18 cellular contexts compared by ENCODE assay signal in genomic region chr12:51403159-51403558, GRCh38. TPM values are rescaled to one million over a fixed set of nuclear protein-coding genes. Genes with fewer than 3 reads are reported as not detected.
"Had no signal": no experiment of that assay in that cellular context is flagged by ENCODE, and none has a peak within 500 bp of the region (broad histone marks: within the 10 kb centered on the region; RNA-seq: fewer than 3 reads in every experiment).

No MANE protein-coding gene starts in this region.

- H3K9me3 Mint-ChIP-seq: activated naive CD8-positive, alpha-beta T cell treated with anti-CD3 and anti-CD28 coated beads, Interleukin-2, amount 50 U/mL, for 24 hours; stimulated activated naive CD8-positive, alpha-beta T cell treated with anti-CD3 and anti-CD28 coated beads, Interleukin-15, Interleukin-2, amounts not matched to agents 100 ng/mL and 50 ng/mL, for 24 hours; T-cell had no signal

- H3K9me3 ChIP-seq: body of pancreas, pancreas, testis had no signal

- H3K4me1 Mint-ChIP-seq: activated naive CD8-positive, alpha-beta T cell treated with anti-CD3 and anti-CD28 coated beads, Interleukin-2, amount 50 U/mL, for 24 hours had no signal

- H3K36me3 Mint-ChIP-seq: T-cell had no signal

- H3K4me1 ChIP-seq: body of pancreas, foreskin keratinocyte, pancreas, testis had no signal

- ATAC-seq: activated CD8-positive, alpha-beta T cell treated with anti-CD3 and anti-CD28 coated beads, Interleukin-2, amount 10 ng/mL, durations not matched to agents 7 days and 5 days; activated naive CD8-positive, alpha-beta T cell treated with anti-CD3 and anti-CD28 coated beads, Interleukin-2, amount 50 U/mL, for 24 hours; body of pancreas; foreskin keratinocyte; T-cell had no signal

- H3K27me3 Mint-ChIP-seq: activated naive CD8-positive, alpha-beta T cell treated with anti-CD3 and anti-CD28 coated beads, Interleukin-2, amount 50 U/mL, for 24 hours; stimulated activated naive CD8-positive, alpha-beta T cell treated with anti-CD3 and anti-CD28 coated beads, Interleukin-15, Interleukin-2, amounts not matched to agents 100 ng/mL and 50 ng/mL, for 24 hours had no signal

- H3K4me3 ChIP-seq: body of pancreas, pancreas, testis had no signal

- DNase-seq: activated CD8-positive, alpha-beta memory T cell treated with anti-CD3 and anti-CD28 coated beads, Interleukin-2, amount 50 U/mL, for 48 hours; activated CD8-positive, alpha-beta T cell treated with anti-CD3 and anti-CD28 coated beads, Interleukin-2, amount 10 ng/mL, durations not matched to agents 7 days and 5 days; activated naive CD4-positive, alpha-beta T cell; activated naive CD8-positive, alpha-beta T cell treated with anti-CD3 and anti-CD28 coated beads, Interleukin-2, amount 50 U/mL, for 24 hours; foreskin keratinocyte; mesenchymal stem cell; pancreas; stimulated activated CD4-positive, alpha-beta T cell treated with anti-CD3 and anti-CD28 coated beads, Interleukin-2, amount 100 ng/mL, for 48 hours; T1000 had no signal

- H3K27me3 ChIP-seq: body of pancreas, foreskin keratinocyte, pancreas, testis had no signal

- H3K36me3 ChIP-seq: pancreas had no signal

- H3K27ac ChIP-seq: body of pancreas, foreskin keratinocyte, pancreas, testis, VCaP had no signal

- FAIRE-seq: pancreas had no signal

- H3K27ac Mint-ChIP-seq: activated CD8-positive, alpha-beta T cell treated with anti-CD3 and anti-CD28 coated beads, Interleukin-2, amount 10 ng/mL, durations not matched to agents 7 days and 5 days; activated naive CD8-positive, alpha-beta T cell treated with anti-CD3 and anti-CD28 coated beads, Interleukin-2, amount 50 U/mL, for 24 hours; stimulated activated naive CD8-positive, alpha-beta T cell treated with anti-CD3 and anti-CD28 coated beads, Interleukin-15, Interleukin-2, amounts not matched to agents 100 ng/mL and 50 ng/mL, for 24 hours; T-cell had no signal

- H3K4me3 Mint-ChIP-seq: activated CD8-positive, alpha-beta T cell treated with anti-CD3 and anti-CD28 coated beads, Interleukin-2, amount 10 ng/mL, durations not matched to agents 7 days and 5 days; activated naive CD8-positive, alpha-beta T cell treated with anti-CD3 and anti-CD28 coated beads, Interleukin-2, amount 50 U/mL, for 24 hours; stimulated activated naive CD8-positive, alpha-beta T cell treated with anti-CD3 and anti-CD28 coated beads, Interleukin-15, Interleukin-2, amounts not matched to agents 100 ng/mL and 50 ng/mL, for 24 hours; T-cell had no signal

RNA-seq across cellular contexts. Expression of gene GALNT6, which starts 12.0 kb away (rescaled TPM):
- polyA plus RNA-seq: neural cell had no signal

RNA-seq across cellular contexts. Expression of gene CELA1, which starts 56.7 kb away (rescaled TPM):
- total RNA-seq: activated CD8-positive, alpha-beta T cell treated with anti-CD3 and anti-CD28 coated beads, Interleukin-2, amount 10 ng/mL, durations not matched to agents 7 days and 5 days; body of pancreas; epithelial cell of proximal tubule; foreskin keratinocyte; left lobe of liver; pancreas; urinary bladder had no signal
- polyA plus RNA-seq: foreskin keratinocyte, neural cell, pancreas, urinary bladder had no signal
